In genomic region chr3:196287066-196287404, GRCh38 we compare ENCODE assay signal across 8 cellular contexts. TPM values are rescaled to one million over a fixed set of nuclear protein-coding genes. Genes with fewer than 3 reads are reported as not detected.
DNase-seq lines count a peak whose midpoint lies in the region; ATAC-seq and TF ChIP-seq lines count a peak whose summit lies in the region.

No MANE protein-coding gene starts in this region.

- peak; percentile 31 for DNase-seq in LHCN-M2 (ENCODE audit: low read depth)
- DNase-seq in activated naive CD4-positive, alpha-beta T cell treated with anti-CD3 and anti-CD28 coated beads, Interleukin-2, amount 10 ng/mL, durations not matched to agents 7 days and 5 days: peak; percentile 49
- peak; percentile 50 for DNase-seq in Right ventricle myocardium superior
- DNase-seq in prostate gland (ENCODE audit: low spot score): no peak
- no peak for DNase-seq in NCI-H510A treated with DMSO at 0.1 percent for 48 hours (lab: John Stamatoyannopoulos, UW)

- peak overlapping the region; percentile 57 for H2AFZ ChIP-seq in ACC112 (ENCODE audit: low read length, unreplicated experiment)

- TF ChIP-seq POLR2A in prostate gland (IDR thresholded peaks at IDR 0.05): no peak

- peak; percentile 7 for ATAC-seq in GM19324 (IDR thresholded peaks at IDR 0.05; ENCODE audit: low FRiP score, unreplicated experiment)
- ATAC-seq in Right ventricle myocardium superior (ENCODE audit: poor library complexity): peak; percentile 50
- ATAC-seq in HG02840 (IDR thresholded peaks at IDR 0.05; ENCODE audit: low FRiP score, unreplicated experiment): no peak

- peaks cover 52% of the 10 kb centered on the region for H3K79me2 ChIP-seq in ACC112 (ENCODE audit: control insufficient read depth, insufficient read depth, low read length, unreplicated experiment)

- intact Hi-C loops in Right ventricle myocardium superior (cut with DNase I) (no loop called here), prostate gland (cut with DNase I) (no loop called here)

- peak overlapping the region; percentile 94 for H3K27ac Mint-ChIP-seq in activated naive CD4-positive, alpha-beta T cell treated with anti-CD3 and anti-CD28 coated beads, Interleukin-2, amount 10 ng/mL, durations not matched to agents 7 days and 5 days

- no peak for TF ChIP-seq CTCF in prostate gland (IDR thresholded peaks at IDR 0.05)

- H3K27me3 Mint-ChIP-seq in activated naive CD4-positive, alpha-beta T cell treated with anti-CD3 and anti-CD28 coated beads, Interleukin-2, amount 10 ng/mL, durations not matched to agents 7 days and 5 days: no peaks in the 10 kb centered on the region

- H3K9me3 Mint-ChIP-seq in activated naive CD4-positive, alpha-beta T cell treated with anti-CD3 and anti-CD28 coated beads, Interleukin-2, amount 10 ng/mL, durations not matched to agents 7 days and 5 days: no peaks in the 10 kb centered on the region

- H3K36me3 ChIP-seq in ACC112 (ENCODE audit: insufficient read depth, low read length): no peaks in the 10 kb centered on the region
- H3K36me3 ChIP-seq in prostate gland: no peaks in the 10 kb centered on the region

- H3K9me3 ChIP-seq in prostate gland: no peaks in the 10 kb centered on the region

- H3K27me3 ChIP-seq in ACC112 (ENCODE audit: insufficient read depth, low read length): no peaks in the 10 kb centered on the region
- no peaks in the 10 kb centered on the region for H3K27me3 ChIP-seq in prostate gland (replicated peaks; ENCODE audit: insufficient read depth)

- H3K36me3 Mint-ChIP-seq in activated naive CD4-positive, alpha-beta T cell treated with anti-CD3 and anti-CD28 coated beads, Interleukin-2, amount 10 ng/mL, durations not matched to agents 7 days and 5 days: peaks cover 28% of the 10 kb centered on the region

- under 1% methylated on average over 18 of the region's 18 CpGs for WGBS in prostate gland

- H3K27ac ChIP-seq in ACC112 (ENCODE audit: low read depth, low read length): peak overlapping the region; percentile 81
- peak overlapping the region; percentile 80 to 83 for H3K27ac ChIP-seq in prostate gland

- H3K4me3 ChIP-seq in ACC112 (ENCODE audit: low read depth, low read length): peak overlapping the region; percentile 93
- H3K4me3 ChIP-seq in prostate gland: peak overlapping the region; percentile 74 to 89

- peak overlapping the region; percentile 98 for H3K4me3 Mint-ChIP-seq in activated naive CD4-positive, alpha-beta T cell treated with anti-CD3 and anti-CD28 coated beads, Interleukin-2, amount 10 ng/mL, durations not matched to agents 7 days and 5 days

- H3K4me1 Mint-ChIP-seq in activated naive CD4-positive, alpha-beta T cell treated with anti-CD3 and anti-CD28 coated beads, Interleukin-2, amount 10 ng/mL, durations not matched to agents 7 days and 5 days: peaks cover 51% of the 10 kb centered on the region

- peaks cover 33% of the 10 kb centered on the region for H3K4me1 ChIP-seq in ACC112 (ENCODE audit: control insufficient read depth, insufficient read depth, low read length, unreplicated experiment)
- H3K4me1 ChIP-seq in prostate gland (replicated peaks): no peaks in the 10 kb centered on the region

- CTCF ChIA-PET in activated naive CD4-positive, alpha-beta T cell treated with anti-CD3 and anti-CD28 coated beads, Interleukin-2, amount 10 ng/mL, durations not matched to agents 7 days and 5 days (lab: Charles Lee): no interaction called here

RNA-seq across cellular contexts. Expression of gene PCYT1A, which starts 0.5 kb away (rescaled TPM):
- total RNA-seq in LHCN-M2 (2014; rRNA removed): 89.4 and 92.3 TPM in 2 replicates
- 45.7 TPM for polyA plus RNA-seq in LHCN-M2 (2012)
- total RNA-seq in Right ventricle myocardium superior: 89.6 TPM
- total RNA-seq in prostate gland: 10 to 100 TPM; 41.8 to 78.3 TPM

RNA-seq across cellular contexts. Expression of gene DYNLT2B, which starts 31.0 kb away (rescaled TPM):
- total RNA-seq in LHCN-M2 (2014; rRNA removed): 21.1 and 28.0 TPM in 2 replicates
- polyA plus RNA-seq in LHCN-M2 (2012): 41.3 TPM
- total RNA-seq in Right ventricle myocardium superior: 3.2 TPM
- total RNA-seq in prostate gland: 10 to 100 TPM in 1 of 2 donors, 1 to 10 TPM in 1; 6.5 to 15.3 TPM

RNA-seq across cellular contexts. Expression of gene TM4SF19, which starts 51.2 kb away (rescaled TPM):
- total RNA-seq in LHCN-M2 (2014; rRNA removed) (2.1 and 2.4 TPM in 2 replicates), Right ventricle myocardium superior (0.27 TPM), prostate gland (not detected)
- polyA plus RNA-seq in LHCN-M2 (2012): 2.0 TPM

Comparison
In these comparisons a context has a peak if more than half of its experiments do, and no peak if none do; other contexts are left out.
1. DNase-seq: peak in LHCN-M2 (single experiment), activated naive CD4-positive, alpha-beta T cell treated with anti-CD3 and anti-CD28 coated beads, Interleukin-2, amount 10 ng/mL, durations not matched to agents 7 days and 5 days (single experiment) and Right ventricle myocardium superior (single experiment); none in prostate gland (single experiment) and NCI-H510A treated with DMSO at 0.1 percent for 48 hours (single experiment).